ENCODE assay signal across 24 cellular contexts in the genomic region with DNA sequence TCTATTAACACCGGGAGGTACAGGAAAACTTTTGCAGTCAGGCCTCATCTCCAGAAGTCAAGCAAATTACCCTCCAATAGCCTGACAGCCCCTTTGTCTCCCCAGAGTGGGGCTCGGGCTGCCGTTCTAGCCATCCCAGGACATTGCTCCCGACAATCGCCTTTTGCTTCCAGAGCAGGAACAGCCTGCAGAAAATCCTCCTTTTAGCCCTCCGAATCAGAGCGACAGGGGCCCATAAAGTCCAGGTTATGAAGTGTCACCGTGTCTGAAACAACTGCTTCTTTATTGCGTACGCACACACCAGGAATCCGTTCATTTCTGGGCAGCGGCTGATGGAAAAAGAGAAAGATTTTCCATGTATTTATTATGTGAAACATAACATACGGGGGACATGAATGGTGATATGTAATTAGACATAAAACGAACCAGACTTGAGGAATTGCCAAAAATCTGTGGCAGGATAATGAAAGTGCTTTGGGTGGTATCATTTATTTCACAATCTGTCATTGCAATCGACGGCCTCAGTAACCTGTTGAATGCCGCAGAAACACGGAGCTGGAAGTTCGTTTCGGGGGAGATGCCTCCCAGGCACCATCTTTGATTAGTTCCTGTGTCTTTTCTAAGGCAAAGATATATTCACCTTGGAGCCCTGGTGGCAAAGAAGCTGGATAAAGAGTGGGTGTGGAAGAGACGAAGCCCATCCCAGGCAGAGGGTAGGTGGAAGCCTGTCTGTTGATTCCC. TPM values are rescaled to one million over a fixed set of nuclear protein-coding genes. Genes with fewer than 3 reads are reported as not detected.
DNase-seq lines count a peak whose midpoint lies in the region; ATAC-seq and TF ChIP-seq lines count a peak whose summit lies in the region.
"Had no signal": no experiment of that assay in that cellular context is flagged by ENCODE, and none has a peak within 500 bp of the region (broad histone marks: within the 10 kb centered on the region; RNA-seq: fewer than 3 reads in every experiment).

No MANE protein-coding gene starts in this region.

- peaks cover 2% of the 10 kb centered on the region for H3K4me1 Mint-ChIP-seq in chondrocyte (ENCODE audit: low read depth)
- peaks cover 15% of the 10 kb centered on the region for H3K4me1 Mint-ChIP-seq in mesothelial cell of epicardium
- peaks cover 29% of the 10 kb centered on the region for H3K4me1 Mint-ChIP-seq in type B pancreatic cell (ENCODE audit: unreplicated experiment)
- H3K4me1 Mint-ChIP-seq: GM23338 had no signal

- ATAC-seq in HG03045 (IDR thresholded peaks at IDR 0.05; ENCODE audit: unreplicated experiment), result no peak
- ATAC-seq: A549, GM12878, GM23338, HepG2 had no signal

- H3K4me3 Mint-ChIP-seq in chondrocyte (ENCODE audit: unreplicated experiment) (no peak overlapping the region), mesothelial cell of epicardium (no peak overlapping the region), type B pancreatic cell (peak overlapping the region; percentile 7)
- H3K4me3 Mint-ChIP-seq: CD4-positive, alpha-beta T cell; GM23338; HFFc6; IgD-negative memory B cell had no signal

- H3K27ac ChIP-seq in RWPE1, result no peak overlapping the region
- no peak overlapping the region for H3K27ac ChIP-seq in substantia nigra (ENCODE audit: low read depth, low read length, poor library complexity, severe bottlenecking)
- H3K27ac ChIP-seq: 22Rv1, A549, C4-2B had no signal

- H3K36me3 Mint-ChIP-seq in chondrocyte (ENCODE audit: low read depth), result no peaks in the 10 kb centered on the region
- no peaks in the 10 kb centered on the region for H3K36me3 Mint-ChIP-seq in mesothelial cell of epicardium
- no peaks in the 10 kb centered on the region for H3K36me3 Mint-ChIP-seq in type B pancreatic cell
- H3K36me3 Mint-ChIP-seq: IgD-negative memory B cell had no signal

- H3K27ac Mint-ChIP-seq in chondrocyte (ENCODE audit: unreplicated experiment), result no peak overlapping the region
- peak overlapping the region; percentile 64 for H3K27ac Mint-ChIP-seq in mesothelial cell of epicardium
- H3K27ac Mint-ChIP-seq in type B pancreatic cell, result no peak overlapping the region
- H3K27ac Mint-ChIP-seq: CD4-positive, alpha-beta T cell; GM23338; HFFc6; IgD-negative memory B cell had no signal

- H3K9me3 Mint-ChIP-seq in chondrocyte (ENCODE audit: low read depth) (no peaks in the 10 kb centered on the region), mesothelial cell of epicardium (no peaks in the 10 kb centered on the region), type B pancreatic cell (no peaks in the 10 kb centered on the region)
- H3K9me3 Mint-ChIP-seq: CD4-positive, alpha-beta T cell; GM23338; HFFc6; IgD-negative memory B cell had no signal

- DNase-seq in DMS 273 (lab: John Stamatoyannopoulos, UW; ENCODE audit: unreplicated experiment) (peak; percentile 18), DMS 273 treated with DMSO at 0.1 percent for 48 hours (lab: John Stamatoyannopoulos, UW) (no peak), chondrocyte (ENCODE audit: low spot score) (peak; percentile 36), mesothelial cell of epicardium (ENCODE audit: low spot score in 2 of 2, unreplicated experiment in 2 of 2) (no peak), type B pancreatic cell (ENCODE audit: extremely low spot score, unreplicated experiment) (no peak), RWPE1 (ENCODE audit: low spot score) (no peak), substantia nigra (lab: John Stamatoyannopoulos, UW) (no peak)
- DNase-seq: AML-193; Caco-2; CD4-positive, alpha-beta T cell; DMS53; DND-41; EL; HCEC 1CT; HFFc6; KBM-7 had no signal

- TF ChIP-seq CTCF in chondrocyte (IDR thresholded peaks at IDR 0.05) (no peak), mesothelial cell of epicardium (IDR thresholded peaks at IDR 0.05; ENCODE audit: unreplicated experiment) (no peak), type B pancreatic cell (conservative IDR thresholded peaks at IDR 0.05) (no peak), RWPE1 (conservative IDR thresholded peaks at IDR 0.05; ENCODE audit: low read depth) (no peak)

- POLR2A ChIA-PET in RWPE1 (lab: Yijun Ruan, JAX; ENCODE audit: low non-redundant PET), result no interaction called here

- H3K27me3 Mint-ChIP-seq in chondrocyte (ENCODE audit: low read depth), result peaks cover 3% of the 10 kb centered on the region
- peaks cover 21% of the 10 kb centered on the region for H3K27me3 Mint-ChIP-seq in mesothelial cell of epicardium (ENCODE audit: low read depth)
- H3K27me3 Mint-ChIP-seq in type B pancreatic cell, result peaks cover 23% of the 10 kb centered on the region

- CTCF ChIA-PET in RWPE1 (lab: Yijun Ruan, JAX), result interaction anchor here (0.7 kb wide), 1 partner anchor 1706 kb away, joined by 3 read pairs; no protein-coding TSS in a partner anchor

RNA-seq across cellular contexts. Expression of a gene that starts 48.0 kb away (rescaled TPM):
- total RNA-seq in chondrocyte (5.0 to 13.7 TPM (median 9.7 TPM) in 3 replicates), mesothelial cell of epicardium (19.2 to 20.9 TPM (median 20.1 TPM) in 3 replicates), type B pancreatic cell (ENCODE audit: low replicate concordance) (8.8 and 9.8 TPM in 2 replicates)

Comparison
In these comparisons a context has a peak if more than half of its experiments do, and no peak if none do; other contexts are left out.
1. DNase-seq: peak in DMS 273 (single experiment) and chondrocyte (single experiment); none in DMS 273 treated with DMSO at 0.1 percent for 48 hours (single experiment), mesothelial cell of epicardium (0 of 2), type B pancreatic cell (single experiment), RWPE1 (single experiment) and substantia nigra (0 of 49).